21 cellular contexts compared by ENCODE assay signal in the genomic region with DNA sequence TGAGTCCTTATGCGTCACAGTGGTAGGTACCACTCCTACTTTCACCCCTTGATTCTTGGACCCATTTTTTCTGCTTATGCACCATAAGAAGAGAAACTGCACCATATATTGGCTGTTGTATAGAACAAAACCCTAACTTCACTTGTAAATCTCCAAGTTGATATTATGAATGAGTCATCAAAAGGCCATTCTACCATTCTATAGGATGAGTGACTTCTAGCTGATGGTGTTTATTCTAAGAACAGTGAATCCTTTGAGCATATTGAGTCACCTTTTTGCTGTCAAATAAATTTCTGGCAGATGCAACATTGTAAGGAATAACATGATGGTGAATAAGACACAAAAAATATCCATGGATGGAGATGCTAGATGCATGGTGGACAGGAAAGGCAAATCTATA.
"Had no signal": no experiment of that assay in that cellular context is flagged by ENCODE, and none has a peak within 500 bp of the region (broad histone marks: within the 10 kb centered on the region; RNA-seq: fewer than 3 reads in every experiment).

No MANE protein-coding gene starts in this region.

- H3K4me3 ChIP-seq: dorsolateral prefrontal cortex, heart left ventricle, lower lobe of right lung, mucosa of descending colon, spleen, transverse colon had no signal

- H3K27ac ChIP-seq: dorsolateral prefrontal cortex, heart left ventricle, lower lobe of right lung, spleen, transverse colon had no signal

- H3K36me3 Mint-ChIP-seq: activated naive CD4-positive, alpha-beta T cell treated with anti-CD3 and anti-CD28 coated beads, Interleukin-2, amount 50 U/mL, for 24 hours had no signal

- DNase-seq: activated CD4-positive, alpha-beta memory T cell treated with anti-CD3 and anti-CD28 coated beads, Interleukin-2, amount 10 ng/mL, durations not matched to agents 7 days and 5 days; activated CD4-positive, alpha-beta T cell treated with anti-CD3 and anti-CD28 coated beads, Interleukin-2, amount 10 ng/mL, durations not matched to agents 24 days and 14 days; activated CD4-positive, CD25-positive, alpha-beta regulatory T cell treated with anti-CD3 and anti-CD28 coated beads, Interleukin-2, amount 50 U/mL, for 72 hours; activated CD8-positive, alpha-beta memory T cell treated with anti-CD3 and anti-CD28 coated beads, Interleukin-2, amount 50 U/mL, for 48 hours; activated T-cell treated with anti-CD3 and anti-CD28 coated beads, Interleukin-2, amount 50 U/mL, for 24 hours; dorsolateral prefrontal cortex; effector memory CD4-positive, alpha-beta T cell; heart left ventricle; hypothalamus; kidney glomerular epithelial cell; lower lobe of right lung; mucosa of descending colon; posterior cingulate gyrus; right cardiac atrium; spleen; stimulated activated naive CD4-positive, alpha-beta T cell; SW 1271; T-helper 17 cell; transverse colon had no signal

- H3K4me1 ChIP-seq: heart left ventricle, lower lobe of right lung, spleen, transverse colon had no signal

- H3K9me3 Mint-ChIP-seq: activated CD4-positive, alpha-beta memory T cell treated with anti-CD3 and anti-CD28 coated beads, Interleukin-2, amount 10 ng/mL, durations not matched to agents 7 days and 5 days; activated CD4-positive, alpha-beta T cell treated with anti-CD3 and anti-CD28 coated beads, Interleukin-2, amount 10 ng/mL, durations not matched to agents 24 days and 14 days; activated naive CD4-positive, alpha-beta T cell treated with anti-CD3 and anti-CD28 coated beads, Interleukin-2, amount 50 U/mL, for 24 hours; activated T-cell treated with anti-CD3 and anti-CD28 coated beads, Interleukin-2, amount 50 U/mL, for 24 hours had no signal

- H3K4me1 Mint-ChIP-seq: activated CD4-positive, alpha-beta memory T cell treated with anti-CD3 and anti-CD28 coated beads, Interleukin-2, amount 10 ng/mL, durations not matched to agents 7 days and 5 days; activated CD4-positive, alpha-beta T cell treated with anti-CD3 and anti-CD28 coated beads, Interleukin-2, amount 10 ng/mL, durations not matched to agents 24 days and 14 days; activated naive CD4-positive, alpha-beta T cell treated with anti-CD3 and anti-CD28 coated beads, Interleukin-2, amount 50 U/mL, for 24 hours; nephron; T-helper 17 cell had no signal

- H3K4me3 Mint-ChIP-seq: activated CD4-positive, alpha-beta memory T cell treated with anti-CD3 and anti-CD28 coated beads, Interleukin-2, amount 10 ng/mL, durations not matched to agents 7 days and 5 days; activated CD4-positive, alpha-beta T cell treated with anti-CD3 and anti-CD28 coated beads, Interleukin-2, amount 10 ng/mL, durations not matched to agents 24 days and 14 days; activated naive CD4-positive, alpha-beta T cell treated with anti-CD3 and anti-CD28 coated beads, Interleukin-2, amount 50 U/mL, for 24 hours; activated T-cell treated with anti-CD3 and anti-CD28 coated beads, Interleukin-2, amount 50 U/mL, for 24 hours; nephron; T-helper 17 cell had no signal

- H3K27me3 ChIP-seq: heart left ventricle, transverse colon had no signal

- H3K9me3 ChIP-seq: lower lobe of right lung, mucosa of descending colon, transverse colon had no signal

- H3K36me3 ChIP-seq: heart left ventricle, lower lobe of right lung, spleen, transverse colon had no signal

- H3K27ac Mint-ChIP-seq: activated CD4-positive, alpha-beta memory T cell treated with anti-CD3 and anti-CD28 coated beads, Interleukin-2, amount 10 ng/mL, durations not matched to agents 7 days and 5 days; activated CD4-positive, alpha-beta T cell treated with anti-CD3 and anti-CD28 coated beads, Interleukin-2, amount 10 ng/mL, durations not matched to agents 24 days and 14 days; activated naive CD4-positive, alpha-beta T cell treated with anti-CD3 and anti-CD28 coated beads, Interleukin-2, amount 50 U/mL, for 24 hours; activated T-cell treated with anti-CD3 and anti-CD28 coated beads, Interleukin-2, amount 50 U/mL, for 24 hours; nephron; T-helper 17 cell had no signal
